ENCODE assay signal across 18 cellular contexts in the genomic region with DNA sequence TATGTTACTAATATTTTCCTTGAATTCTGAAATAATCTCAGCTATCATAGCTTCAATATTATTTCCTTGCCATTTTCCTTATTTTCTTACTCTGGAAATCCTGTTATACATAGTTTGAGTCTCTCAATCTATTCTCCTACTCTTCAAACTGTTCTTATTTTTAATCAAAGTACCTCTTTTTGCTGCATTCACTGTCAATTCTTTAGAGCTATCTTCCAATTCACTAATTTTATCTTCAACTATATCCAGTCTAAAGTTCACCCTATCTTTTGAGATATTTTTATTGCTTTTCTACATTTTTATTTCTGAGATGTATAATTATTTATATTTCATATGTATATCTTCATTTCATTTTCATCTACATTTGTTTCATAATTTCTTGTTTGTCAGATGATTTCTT. TPM values are rescaled to one million over a fixed set of nuclear protein-coding genes. Genes with fewer than 3 reads are reported as not detected.
A peak's percentile ranks its signal among the peaks of the same experiment; 100 is the strongest.
DNase-seq lines count a peak whose midpoint lies in the region; ATAC-seq, FAIRE-seq and TF ChIP-seq lines count a peak whose summit lies in the region.
"Had no signal": no experiment of that assay in that cellular context is flagged by ENCODE, and none has a peak within 500 bp of the region (broad histone marks: within the 10 kb centered on the region; RNA-seq: fewer than 3 reads in every experiment).

No MANE protein-coding gene starts in this region.

- H3K36me3 ChIP-seq in astrocyte (ENCODE audit: insufficient read depth, low read length) (no peaks in the 10 kb centered on the region), stomach (no peaks in the 10 kb centered on the region)

- H3K9me3 Mint-ChIP-seq in astrocyte (ENCODE audit: unreplicated experiment): peaks cover 2% of the 10 kb centered on the region
- H3K9me3 Mint-ChIP-seq: HFFc6 had no signal

- no peaks in the 10 kb centered on the region for H3K79me2 ChIP-seq in astrocyte (ENCODE audit: insufficient read depth, low read length)

- H2AFZ ChIP-seq in astrocyte (ENCODE audit: low read depth, low read length): no peak overlapping the region
- H2AFZ ChIP-seq: GM23338 had no signal

- H3K9me3 ChIP-seq in astrocyte (ENCODE audit: insufficient read depth, low read depth, low read length) (peaks cover 3% of the 10 kb centered on the region), stomach (no peaks in the 10 kb centered on the region)

- peak overlapping the region; percentile 47 for H3K4me3 Mint-ChIP-seq in astrocyte (ENCODE audit: unreplicated experiment)
- H3K4me3 Mint-ChIP-seq: CD4-positive, alpha-beta T cell; GM23338; HFFc6; IgD-negative memory B cell had no signal

- H3K4me1 Mint-ChIP-seq in astrocyte (ENCODE audit: low read depth, unreplicated experiment): peaks cover 3% of the 10 kb centered on the region

- H4K20me1 ChIP-seq in astrocyte (ENCODE audit: insufficient read depth, low read length): no peaks in the 10 kb centered on the region

- no peak for TF ChIP-seq EP300 in stomach (IDR thresholded peaks at IDR 0.05)

- TF ChIP-seq CTCF in astrocyte (IDR thresholded peaks at IDR 0.05; ENCODE audit: insufficient read depth, low read depth, low read length): no peak
- TF ChIP-seq CTCF in stomach (IDR thresholded peaks at IDR 0.05): no peak

- DNase-seq in astrocyte (ENCODE audit: low read depth) (no peak), stomach (no peak)
- no peak for DNase-seq in stimulated activated CD8-positive, alpha-beta memory T cell treated with anti-CD3 and anti-CD28 coated beads, Interleukin-4, amount 100 ng/mL, for 48 hours
- DNase-seq: AML-193; CD4-positive, alpha-beta T cell; GDM1; HCEC 1CT; HFFc6 had no signal

- FAIRE-seq in A204.1 (lab: Jason Lieb, UNC) (peak; percentile 68), G401.6 (lab: Jason Lieb, UNC) (peak; percentile 59), astrocyte (lab: Jason Lieb, UNC) (no peak)
- FAIRE-seq: D721Med, GM12892, H54 had no signal

- TF ChIP-seq POLR2A in stomach (IDR thresholded peaks at IDR 0.05): no peak
- TF ChIP-seq POLR2A in GM18505 (IDR thresholded peaks at IDR 0.05; ENCODE audit: borderline replicate concordance, extremely low read depth, insufficient read depth, insufficient read length): no peak

- H3K27ac ChIP-seq in astrocyte (ENCODE audit: low read depth, low read length) (no peak overlapping the region), stomach (peak overlapping the region in 4 of 5 donors; percentile 50 to 76 (median 58))
- H3K27ac ChIP-seq: C4-2B had no signal

- H3K4me3 ChIP-seq in astrocyte (ENCODE audit: insufficient read depth, low read depth, low read length): no peak overlapping the region
- H3K4me3 ChIP-seq in stomach: no peak overlapping the region
- H3K4me3 ChIP-seq: GM23338 had no signal

- H3K9ac ChIP-seq in astrocyte (ENCODE audit: low read length): no peak overlapping the region

- intact Hi-C loops in stomach (cut with DNase I; ENCODE audit: low total_unique reads): no loop called here

- H3K4me2 ChIP-seq in astrocyte (ENCODE audit: low read length): no peak overlapping the region
- H3K4me2 ChIP-seq: GM23338 had no signal

- no peaks in the 10 kb centered on the region for H3K4me1 ChIP-seq in astrocyte (ENCODE audit: insufficient read depth, low read length)
- H3K4me1 ChIP-seq in stomach: peaks cover 0 to 20% (median 11%) of the 10 kb centered on the region in 4 donors
- H3K4me1 ChIP-seq: Caco-2 had no signal

- no peak for ATAC-seq in GM18505 (IDR thresholded peaks at IDR 0.05; ENCODE audit: unreplicated experiment)
- ATAC-seq: GM23338 had no signal

- H3K27me3 ChIP-seq in astrocyte (ENCODE audit: insufficient read depth, low read length) (no peaks in the 10 kb centered on the region), stomach (no peaks in the 10 kb centered on the region)

- no peaks in the 10 kb centered on the region for H3K27me3 Mint-ChIP-seq in astrocyte (ENCODE audit: low read depth, unreplicated experiment)

- no peak overlapping the region for H3K27ac Mint-ChIP-seq in astrocyte (ENCODE audit: unreplicated experiment)
- H3K27ac Mint-ChIP-seq: CD4-positive, alpha-beta T cell; GM23338; HFFc6; IgD-negative memory B cell had no signal

- H3K36me3 Mint-ChIP-seq in astrocyte (ENCODE audit: low read depth, unreplicated experiment): no peaks in the 10 kb centered on the region

RNA-seq across cellular contexts. Expression of gene XYLT2, which starts 7.3 kb away (rescaled TPM):
- total RNA-seq in astrocyte (41.0 and 47.3 TPM in 2 replicates), stomach (100 to 1,000 TPM in 3 of 5 donors, 10 to 100 TPM in 2; 52.7 to 166 (median 121) TPM)
- 100 to 1,000 TPM in 1 of 3 donors, 10 to 100 TPM in 2; 57.4 to 134 (median 72.5) TPM for polyA plus RNA-seq in stomach

RNA-seq across cellular contexts. Expression of gene MRPL27, which starts 34.3 kb away (rescaled TPM):
- total RNA-seq in astrocyte (57.3 and 60.3 TPM in 2 replicates), stomach (10 to 100 TPM; 25.0 to 67.7 (median 44.4) TPM)
- polyA plus RNA-seq in stomach: 100 to 1,000 TPM; 175 to 258 (median 219) TPM

RNA-seq across cellular contexts. Expression of gene EME1, which starts 34.4 kb away (rescaled TPM):
- 3.0 and 3.1 TPM in 2 replicates for total RNA-seq in astrocyte
- 10 to 100 TPM in 1 of 5 donors, 1 to 10 TPM in 2, under 1 TPM in 1, not detected in 1; 0.87 to 15.8 (median 3.7) TPM for total RNA-seq in stomach
- 1 to 10 TPM in 2 of 3 donors, not detected in 1; 1.2 to 2.0 TPM for polyA plus RNA-seq in stomach
- polyA plus RNA-seq: IgD-negative memory B cell had no signal

RNA-seq across cellular contexts. Expression of gene LRRC59, which starts 58.7 kb away (rescaled TPM):
- total RNA-seq in astrocyte (180 and 185 TPM in 2 replicates), stomach (100 to 1,000 TPM in 2 of 5 donors, 10 to 100 TPM in 3; 40.8 to 117 (median 77.1) TPM)
- 10 to 100 TPM; 32.2 to 76.7 (median 75.3) TPM for polyA plus RNA-seq in stomach
